8 cellular contexts compared by ENCODE assay signal in genomic region chr17:1123397-1124237, GRCh38. TPM values are rescaled to one million over a fixed set of nuclear protein-coding genes. Genes with fewer than 3 reads are reported as not detected.
DNase-seq lines count a peak whose midpoint lies in the region; ATAC-seq lines count a peak whose summit lies in the region.

No MANE protein-coding gene starts in this region.

- DNase-seq in mesenchymal stem cell (no peak), AG08396 (ENCODE audit: low spot score) (no peak), posterior vena cava (ENCODE audit: low spot score) (no peak)
- no peak for DNase-seq in activated CD4-positive, alpha-beta T cell treated with anti-CD3 and anti-CD28 coated beads for 48 hours

- H4K20me1 ChIP-seq in BLaER1: peaks cover 90% of the 10 kb centered on the region

- intact Hi-C loops in posterior vena cava (cut with DNase I): loop anchor here (1.0 to 2.0 kb wide), 2 partner anchors 63 kb away; no protein-coding TSS in a partner anchor

- ATAC-seq in HG03280 (IDR thresholded peaks at IDR 0.05; ENCODE audit: unreplicated experiment): peak; percentile 22
- ATAC-seq in GM21737 (IDR thresholded peaks at IDR 0.05; ENCODE audit: unreplicated experiment): no peak

- no peak overlapping the region for H4K8ac ChIP-seq in mesenchymal stem cell (ENCODE audit: low read length)

- H2BK15ac ChIP-seq in mesenchymal stem cell (ENCODE audit: low read depth, poor library complexity, severe bottlenecking): no peak overlapping the region

- H2AFZ ChIP-seq in mesenchymal stem cell (ENCODE audit: low read depth, low read length): no peak overlapping the region

- no peak overlapping the region for H2BK5ac ChIP-seq in mesenchymal stem cell (ENCODE audit: low read depth, low read length, poor library complexity, severe bottlenecking)

- H3K27me3 ChIP-seq in BLaER1 (peaks cover 12% of the 10 kb centered on the region; the same call in 1 of the 2 replicates), mesenchymal stem cell (ENCODE audit: control insufficient read depth in 1 of 2, insufficient read depth in 1 of 2, low read length in 2 of 2) (no peaks in the 10 kb centered on the region)

- peak overlapping the region; percentile 94 for H3K4me2 ChIP-seq in BLaER1
- H3K4me2 ChIP-seq in mesenchymal stem cell (ENCODE audit: low read length, poor library complexity, severe bottlenecking): no peak overlapping the region

- peaks cover 49% of the 10 kb centered on the region for H3K4me1 ChIP-seq in BLaER1
- peaks cover 42% of the 10 kb centered on the region for H3K4me1 ChIP-seq in mesenchymal stem cell (ENCODE audit: control insufficient read depth, insufficient read depth, low read depth, low read length)

- H3K27ac ChIP-seq in BLaER1 (no peak overlapping the region), angular gyrus (ENCODE audit: low read depth, low read length) (peak overlapping the region; percentile 77), mesenchymal stem cell (ENCODE audit: low read length, poor library complexity, severe bottlenecking) (no peak overlapping the region)

- H3K9ac ChIP-seq in BLaER1 (no peak overlapping the region), mesenchymal stem cell (ENCODE audit: low read length) (peak overlapping the region; percentile 65)

- H3K36me3 ChIP-seq in BLaER1 (peaks cover 17% of the 10 kb centered on the region; the same call in 1 of the 2 replicates), mesenchymal stem cell (ENCODE audit: control insufficient read depth in 1 of 2, insufficient read depth in 2 of 2, low read depth in 1 of 2, low read length in 2 of 2) (peaks cover 30 to 53% of the 10 kb centered on the region in 2 experiments)

- WGBS in mesenchymal stem cell: 87% methylated on average over 36 of the region's 39 CpGs

- peaks cover 26% of the 10 kb centered on the region for H3K79me1 ChIP-seq in mesenchymal stem cell (replicated peaks; ENCODE audit: low read length, poor library complexity, severe bottlenecking)

- H3K9me3 ChIP-seq in BLaER1: peaks cover 10% of the 10 kb centered on the region
- no peaks in the 10 kb centered on the region for H3K9me3 ChIP-seq in mesenchymal stem cell (ENCODE audit: control insufficient read depth, low read length)

- no peak overlapping the region for H3K18ac ChIP-seq in mesenchymal stem cell (ENCODE audit: low read depth in 1 of 2, low read length in 2 of 2)

- peak overlapping the region; percentile 43 for H3K4me3 ChIP-seq in BLaER1
- peak overlapping the region in 1 of 2 experiments; percentile 19 for H3K4me3 ChIP-seq in mesenchymal stem cell (ENCODE audit: insufficient read depth in 1 of 2, low read depth in 1 of 2, low read length in 2 of 2)

- no peak overlapping the region for H3K14ac ChIP-seq in mesenchymal stem cell (ENCODE audit: low read length in 2 of 2)

- no peak overlapping the region for H3K4ac ChIP-seq in mesenchymal stem cell (ENCODE audit: low read depth in 1 of 2, low read length in 2 of 2)

- no peak overlapping the region for H2BK12ac ChIP-seq in mesenchymal stem cell (ENCODE audit: low read length in 2 of 2)

- no peak overlapping the region for H4K91ac ChIP-seq in mesenchymal stem cell (ENCODE audit: low read length)

- no peak overlapping the region for H2AK5ac ChIP-seq in mesenchymal stem cell (ENCODE audit: low read length, severe bottlenecking)

- H3K23ac ChIP-seq in mesenchymal stem cell (ENCODE audit: low read length in 2 of 2): no peak overlapping the region

- H2BK120ac ChIP-seq in mesenchymal stem cell (ENCODE audit: low read depth, low read length): no peak overlapping the region

RNA-seq across cellular contexts. Expression of gene ABR, which starts 56.2 kb away (rescaled TPM):
- polyA plus RNA-seq in mesenchymal stem cell (2013, experiment 1 of 2): 57.4 TPM
- polyA plus RNA-seq in mesenchymal stem cell (2013, experiment 2 of 2): 56.4 TPM
- total RNA-seq in posterior vena cava: 100 to 1,000 TPM in 1 of 2 donors, 10 to 100 TPM in 1; 99.1 to 146 TPM
